1 cellular context compared by ENCODE assay signal in genomic region chr12:47166365-47166764, GRCh38.
TF ChIP-seq lines count a peak whose summit lies in the region.

No MANE protein-coding gene starts in this region.

TF ChIP-seq in K562, 482 proteins besides CTCF, POLR2A, EP300 and RAD21 (continued from another document):
- no peak for TF ChIP-seq DEAF1 (CRISPR knock-in tag; IDR thresholded peaks at IDR 0.05)
- no peak for TF ChIP-seq CUX1 (CRISPR knock-in tag; IDR thresholded peaks at IDR 0.05)
- TF ChIP-seq UBTF (IDR thresholded peaks at IDR 0.05; ENCODE audit: borderline replicate concordance in 1 of 2, low read depth in 2 of 2, low read length in 2 of 2), result 0 out of 4 replicates have a peak, but pooled peaks of 1 of the 2 experiments have one; percentile 26
- TF ChIP-seq C11orf30 (IDR thresholded peaks at IDR 0.05; ENCODE audit: low read depth), result no peak
- no peak for TF ChIP-seq USF1 (CRISPR knock-in tag; IDR thresholded peaks at IDR 0.05)
- TF ChIP-seq SNIP1 (IDR thresholded peaks at IDR 0.05; ENCODE audit: low read depth), result no peak
- TF ChIP-seq ZNF77 (CRISPR knock-in tag; IDR thresholded peaks at IDR 0.05), result no peak
- no peak for TF ChIP-seq SLC30A9 (CRISPR knock-in tag; IDR thresholded peaks at IDR 0.05)
- TF ChIP-seq MTA2 (IDR thresholded peaks at IDR 0.05; ENCODE audit: low read depth), result no peak
- no peak for TF ChIP-seq ZNF76 (CRISPR knock-in tag; IDR thresholded peaks at IDR 0.05; ENCODE audit: borderline replicate concordance)
- no peak for TF ChIP-seq RBM15 (IDR thresholded peaks at IDR 0.05; ENCODE audit: insufficient read depth, low read length)
- no peak for TF ChIP-seq ZNF655 (CRISPR knock-in tag; IDR thresholded peaks at IDR 0.05)
- peak; percentile 81 for TF ChIP-seq MEIS2 (IDR thresholded peaks at IDR 0.05; ENCODE audit: partially characterized antibody)
- no peak for TF ChIP-seq SP2 (IDR thresholded peaks at IDR 0.05; ENCODE audit: extremely low read depth, low read depth, low read length, poor library complexity, severe bottlenecking)
- no peak for TF ChIP-seq TAL1 (IDR thresholded peaks at IDR 0.05)
- TF ChIP-seq HMBOX1 (IDR thresholded peaks at IDR 0.05), result peak; percentile 88
- TF ChIP-seq CXXC5 (CRISPR knock-in tag; IDR thresholded peaks at IDR 0.05), result no peak
- TF ChIP-seq PKNOX1 (IDR thresholded peaks at IDR 0.05), result peak; percentile 69
- no peak for TF ChIP-seq WHSC1 (IDR thresholded peaks at IDR 0.05; ENCODE audit: low read length)
- TF ChIP-seq PBX2 (CRISPR knock-in tag; IDR thresholded peaks at IDR 0.05; ENCODE audit: low read depth), result no peak
- TF ChIP-seq PBX2 (tag; conservative IDR thresholded peaks at IDR 0.05; ENCODE audit: low read depth), result peak; percentile 69
